Comparison of ENCODE assay signal across 20 cellular contexts in genomic region chr10:44402465-44403205, GRCh38. TPM values are rescaled to one million over a fixed set of nuclear protein-coding genes. Genes with fewer than 3 reads are reported as not detected.
DNase-seq lines count a peak whose midpoint lies in the region; ATAC-seq and TF ChIP-seq lines count a peak whose summit lies in the region.
"Had no signal": no experiment of that assay in that cellular context is flagged by ENCODE, and none has a peak within 500 bp of the region (broad histone marks: within the 10 kb centered on the region; RNA-seq: fewer than 3 reads in every experiment).

No MANE protein-coding gene starts in this region.

- no CpG with 5 or more reads among the region's 6 CpGs for WGBS in IMR-90 (ENCODE audit: extremely low coverage in 2 of 2, insufficient read length in 1 of 2), 2 experiments
- WGBS in SK-N-SH (ENCODE audit: low lambda C conversion rate) = 2% methylated on average over 5 of the region's 6 CpGs
- 86% methylated on average over 6 of the region's 6 CpGs for WGBS in smooth muscle cell (ENCODE audit: low lambda C conversion rate)

- no peaks in the 10 kb centered on the region for H3K36me3 ChIP-seq in IMR-90 (ENCODE audit: control insufficient read depth, insufficient read depth, low read length)
- H3K36me3 ChIP-seq in osteoblast (ENCODE audit: insufficient read depth, low read length) = no peaks in the 10 kb centered on the region
- H3K36me3 ChIP-seq in SK-N-SH (replicated peaks in 1 of 2; ENCODE audit: control insufficient read depth in 1 of 2, insufficient read depth in 2 of 2, low read length in 1 of 2) = no peaks in the 10 kb centered on the region
- H3K36me3 ChIP-seq in smooth muscle cell (ENCODE audit: low read depth) = no peaks in the 10 kb centered on the region
- H3K36me3 ChIP-seq: BE2C had no signal

- no peak overlapping the region for H2BK20ac ChIP-seq in IMR-90 (ENCODE audit: low read depth, low read length)

- TF ChIP-seq CTCF in IMR-90 (conservative IDR thresholded peaks at IDR 0.05; ENCODE audit: low read depth, low read length) (no peak), coronary artery (IDR thresholded peaks at IDR 0.05) (no peak), osteoblast (IDR thresholded peaks at IDR 0.05; ENCODE audit: extremely low read depth, low read depth, low read length) (no peak), SK-N-SH (IDR thresholded peaks at IDR 0.05) (no peak), smooth muscle cell (IDR thresholded peaks at IDR 0.05; ENCODE audit: borderline replicate concordance, insufficient read depth, poor library complexity, severe bottlenecking) (no peak)

- no peak overlapping the region for H3K56ac ChIP-seq in IMR-90 (ENCODE audit: extremely low read depth, insufficient read depth, low read length)

- H3K4me1 ChIP-seq in IMR-90 (ENCODE audit: control insufficient read depth, insufficient read depth, low read length) (no peaks in the 10 kb centered on the region), osteoblast (ENCODE audit: insufficient read depth, low read length) (no peaks in the 10 kb centered on the region), SK-N-SH (ENCODE audit: control insufficient read depth in 1 of 2, insufficient read depth in 2 of 2, low read depth in 1 of 2, low read length in 1 of 2) (peaks cover 0 to 7% of the 10 kb centered on the region in 2 experiments; a peak in 1 of 4 replicates), smooth muscle cell (ENCODE audit: low read depth) (peaks cover 10% of the 10 kb centered on the region)
- H3K4me1 ChIP-seq: BE2C had no signal

- DNase-seq in ELF-1 (ENCODE audit: low read depth, low spot score) (peak; percentile 1), IMR-90 (no peak), coronary artery (ENCODE audit: low spot score) (peak; percentile 35), osteoblast (ENCODE audit: insufficient read length, low spot score, missing footprints) (peak; percentile 32), SK-N-SH (no peak), RKO (ENCODE audit: low spot score) (no peak), smooth muscle cell (lab: John Stamatoyannopoulos, UW; ENCODE audit: unreplicated experiment) (no peak)
- DNase-seq: BE2C; CD4-positive, CD25-positive, alpha-beta regulatory T cell; COR-L47; DMS 273 treated with DMSO at 0.1 percent for 48 hours; DND-41; NCI-H1105 treated with DMSO at 0.1 percent for 48 hours; NCI-H1694; NCI-H2081 treated with DMSO at 0.1 percent for 48 hours; NCI-H446 treated with DMSO at 0.1 percent for 48 hours; NK-92 treated with Interleukin-12 subunit alpha and Interleukin-12 subunit beta, amount 100 ng/mL, for 24 hours; SHP77 had no signal

- no peaks in the 10 kb centered on the region for H3K9me1 ChIP-seq in IMR-90 (ENCODE audit: insufficient read depth, low read length)

- H3K9me3 ChIP-seq in IMR-90 (ENCODE audit: control insufficient read depth, insufficient read depth, low read length) = no peaks in the 10 kb centered on the region
- no peaks in the 10 kb centered on the region for H3K9me3 ChIP-seq in osteoblast (ENCODE audit: low read depth, low read length)
- no peaks in the 10 kb centered on the region for H3K9me3 ChIP-seq in SK-N-SH
- no peaks in the 10 kb centered on the region for H3K9me3 ChIP-seq in smooth muscle cell (replicated peaks; ENCODE audit: low read depth)
- H3K9me3 ChIP-seq: BE2C had no signal

- H3K9me2 ChIP-seq in SK-N-SH = no peaks in the 10 kb centered on the region

- peak overlapping the region; percentile 70; the same call in 1 of the 2 replicates for H3K4me2 ChIP-seq in IMR-90 (ENCODE audit: low read depth, low read length)
- H3K4me2 ChIP-seq in osteoblast (ENCODE audit: insufficient read depth, low read length) = no peak overlapping the region
- H3K4me2 ChIP-seq in SK-N-SH = no peak overlapping the region; the same call in 1 of the 2 replicates
- no peak overlapping the region for H3K4me2 ChIP-seq in smooth muscle cell

- H3K27ac ChIP-seq in IMR-90 (ENCODE audit: insufficient read depth, low read length) = no peak overlapping the region
- H3K27ac ChIP-seq in coronary artery = no peak overlapping the region
- H3K27ac ChIP-seq in osteoblast (ENCODE audit: low read depth, low read length) = no peak overlapping the region
- no peak overlapping the region for H3K27ac ChIP-seq in SK-N-SH (ENCODE audit: low read depth in 2 of 2, low read length in 1 of 2)
- H3K27ac ChIP-seq in smooth muscle cell (ENCODE audit: low read depth) = no peak overlapping the region
- H3K27ac ChIP-seq: SK-N-MC had no signal

- peak overlapping the region; percentile 58 for H2AFZ ChIP-seq in IMR-90 (replicated peaks; ENCODE audit: low read length, poor library complexity)
- H2AFZ ChIP-seq in osteoblast (ENCODE audit: low read length) = peak overlapping the region; percentile 40
- H2AFZ ChIP-seq in SK-N-SH (ENCODE audit: low read depth) = no peak overlapping the region
- no peak overlapping the region for H2AFZ ChIP-seq in smooth muscle cell (ENCODE audit: low read depth)

- in situ Hi-C loops in IMR-90 (cut with MboI; ENCODE audit: low sequenced_read_pairs) = no loop called here

- no peak overlapping the region for H2BK120ac ChIP-seq in IMR-90 (ENCODE audit: low read depth, low read length)

- H3F3A ChIP-seq in SK-N-SH (replicated peaks; ENCODE audit: insufficient read depth) = no peaks in the 10 kb centered on the region
- H3F3A ChIP-seq in smooth muscle cell (ENCODE audit: low read depth) = no peaks in the 10 kb centered on the region

- H3K79me2 ChIP-seq in osteoblast (ENCODE audit: insufficient read depth, low read length) = no peaks in the 10 kb centered on the region
- H3K79me2 ChIP-seq in SK-N-SH (ENCODE audit: insufficient read depth) = no peaks in the 10 kb centered on the region
- H3K79me2 ChIP-seq in smooth muscle cell (ENCODE audit: low read depth) = no peaks in the 10 kb centered on the region

- H3K79me1 ChIP-seq in IMR-90 (ENCODE audit: low read depth in 1 of 2, low read length in 2 of 2) = no peaks in the 10 kb centered on the region

- H2BK5ac ChIP-seq in IMR-90 (ENCODE audit: low read depth, low read length, poor library complexity, severe bottlenecking) = no peak overlapping the region

- H2AK9ac ChIP-seq in IMR-90 (replicated peaks; ENCODE audit: low read depth, low read length, poor library complexity) = no peak overlapping the region

- H2AK5ac ChIP-seq in IMR-90 (ENCODE audit: low read depth, low read length) = no peak overlapping the region

- BruUV-seq in IMR-90 (replicated peaks; lab: Mats Ljungman, UMichigan) = no TSS peak

- TF ChIP-seq RAD21 in IMR-90 (IDR thresholded peaks at IDR 0.05; ENCODE audit: low read length) = no peak
- no peak for TF ChIP-seq RAD21 in SK-N-SH (IDR thresholded peaks at IDR 0.05; ENCODE audit: low read length)

- TF ChIP-seq EP300 in SK-N-SH (IDR thresholded peaks at IDR 0.05; ENCODE audit: borderline replicate concordance in 1 of 2, low read depth in 1 of 2, low read length in 1 of 2) = no peak

- TF ChIP-seq POLR2A in IMR-90 (IDR thresholded peaks at IDR 0.05; ENCODE audit: low read depth, low read length) = no peak

- no peak overlapping the region for H3K4ac ChIP-seq in IMR-90 (ENCODE audit: low read depth, low read length)

- H3K27me3 ChIP-seq in IMR-90 (ENCODE audit: control insufficient read depth, insufficient read depth, low read length) (peaks cover 33% of the 10 kb centered on the region), osteoblast (ENCODE audit: insufficient read depth, low read length) (peaks cover 5% of the 10 kb centered on the region), SK-N-SH (ENCODE audit: insufficient read depth) (peaks cover 12% of the 10 kb centered on the region; the same call in 1 of the 2 replicates), smooth muscle cell (ENCODE audit: low read depth) (peaks cover 24% of the 10 kb centered on the region)

- no peak overlapping the region for H4K91ac ChIP-seq in IMR-90 (ENCODE audit: insufficient read depth, low read depth, low read length)

- H2BK15ac ChIP-seq in IMR-90 (ENCODE audit: low read depth, low read length) = no peak overlapping the region

- no peak overlapping the region for H3K14ac ChIP-seq in IMR-90 (replicated peaks; ENCODE audit: low read depth, low read length)

- H3K23ac ChIP-seq in IMR-90 (ENCODE audit: low read depth, low read length) = no peak overlapping the region

- H4K5ac ChIP-seq in IMR-90 (ENCODE audit: low read depth, low read length) = no peak overlapping the region

- H4K8ac ChIP-seq in IMR-90 (ENCODE audit: low read depth in 2 of 2, low read length in 2 of 2) = no peak overlapping the region

- dilution Hi-C loops in IMR-90 (cut with HindIII; ENCODE audit: low sequenced_read_pairs, unreplicated experiment) = no loop called here

- H3K18ac ChIP-seq in IMR-90 (ENCODE audit: low read depth, low read length) = no peak overlapping the region

- intact Hi-C loops in IMR-90 (cut with micrococcal nuclease) = no loop called here

- POLR2A ChIA-PET in IMR-90 (lab: Charles Lee; ENCODE audit: unreplicated experiment) (interaction anchor here (0.6 kb wide), 1 partner anchor 451 kb away, joined by 5 read pairs; no protein-coding TSS in a partner anchor), SK-N-SH (lab: Yijun Ruan, JAX) (no interaction called here)

- H4K20me1 ChIP-seq in IMR-90 (ENCODE audit: insufficient read depth, low read length) (no peaks in the 10 kb centered on the region), osteoblast (ENCODE audit: insufficient read depth, low read length) (no peaks in the 10 kb centered on the region), SK-N-SH (ENCODE audit: insufficient read depth) (no peaks in the 10 kb centered on the region), smooth muscle cell (ENCODE audit: low read depth) (no peaks in the 10 kb centered on the region)

- no peak overlapping the region for H3K4me3 ChIP-seq in IMR-90 (ENCODE audit: insufficient read depth, low read depth, low read length)
- no peak overlapping the region for H3K4me3 ChIP-seq in coronary artery
- peak overlapping the region; percentile 7 for H3K4me3 ChIP-seq in osteoblast (ENCODE audit: insufficient read depth, low read length)
- H3K4me3 ChIP-seq in SK-N-SH (ENCODE audit: low read depth in 2 of 2, low read length in 1 of 2) = no peak overlapping the region
- H3K4me3 ChIP-seq in smooth muscle cell = no peak overlapping the region
- H3K4me3 ChIP-seq: SK-N-MC had no signal

- CTCF ChIA-PET in IMR-90 (lab: Yijun Ruan, JAX) (no interaction called here), SK-N-SH (lab: Yijun Ruan, JAX) (interaction anchor here (0.7 to 1.8 kb wide), 2 partner anchors 16 to 34 kb away, joined by 3 to 5 read pairs; no protein-coding TSS in a partner anchor)

- no peak for ATAC-seq in IMR-90 (ENCODE audit: low read depth)

- H3K9ac ChIP-seq in IMR-90 (ENCODE audit: low read depth, low read length) (no peak overlapping the region), SK-N-SH (no peak overlapping the region), smooth muscle cell (ENCODE audit: low read depth) (no peak overlapping the region)

RNA-seq across cellular contexts. Expression of gene CXCL12, which starts 17.7 kb away (rescaled TPM):
- 15.8 and 16.9 TPM in 2 replicates for total RNA-seq in IMR-90 (2012; rRNA removed)
- 79.4 and 80.7 TPM in 2 replicates for polyA plus RNA-seq in IMR-90 (2012; rRNA removed)
- polyA plus RNA-seq in IMR-90 (2012; cell fraction: cytosol; rRNA removed) = 71.2 and 87.9 TPM in 2 replicates
- 82.3 and 90.9 TPM in 2 replicates for polyA plus RNA-seq in IMR-90 (2012; cell fraction: nucleus; rRNA removed; ENCODE audit: low replicate concordance)
- total RNA-seq in osteoblast = 288 and 358 TPM in 2 replicates
- 4.1 and 4.7 TPM in 2 replicates for polyA plus RNA-seq in SK-N-SH (2012; rRNA removed)
- 4.4 and 5.7 TPM in 2 replicates for polyA plus RNA-seq in SK-N-SH (2012; cell fraction: cytosol; rRNA removed)
- polyA plus RNA-seq in SK-N-SH (2012; cell fraction: nucleus; rRNA removed) = 3.6 and 4.6 TPM in 2 replicates
- 37.0 and 52.0 TPM in 2 replicates for total RNA-seq in smooth muscle cell
- 10.9 and 14.3 TPM in 2 replicates for polyA plus RNA-seq in smooth muscle cell
- total RNA-seq: CD4-positive, CD25-positive, alpha-beta regulatory T cell; HT-29 had no signal
- polyA plus RNA-seq: CD4-positive, CD25-positive, alpha-beta regulatory T cell had no signal

Comparison
In these comparisons a context has a peak if more than half of its experiments do, and no peak if none do; other contexts are left out.
1. DNase-seq: peak in ELF-1 (single experiment), coronary artery (single experiment) and osteoblast (single experiment); none in IMR-90 (single experiment), SK-N-SH (single experiment), RKO (single experiment) and smooth muscle cell (single experiment).
2. H2AFZ ChIP-seq: peak in IMR-90 (single experiment) and osteoblast (single experiment); none in SK-N-SH (single experiment) and smooth muscle cell (single experiment).